26 cellular contexts compared by ENCODE assay signal in the genomic region with DNA sequence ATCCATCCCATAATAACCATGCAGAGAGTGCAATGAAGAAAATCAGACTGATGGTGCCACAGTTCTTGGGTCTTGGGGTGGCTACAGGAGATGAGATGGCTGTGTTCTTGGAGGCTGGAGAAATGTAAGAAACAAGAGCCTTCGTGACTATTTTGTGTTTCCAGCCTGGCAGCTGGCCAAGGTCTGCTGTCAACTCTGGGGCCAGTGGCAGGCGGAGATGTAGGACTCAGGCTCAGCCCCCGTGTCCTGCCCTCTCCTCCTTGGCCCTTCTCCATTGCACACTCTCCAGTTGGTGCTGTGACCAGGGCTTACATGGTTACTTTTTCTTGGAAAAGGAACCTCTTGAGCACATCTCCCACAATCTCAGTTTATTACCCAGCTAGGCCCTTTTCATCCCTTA.
"Had no signal": no experiment of that assay in that cellular context is flagged by ENCODE, and none has a peak within 500 bp of the region (broad histone marks: within the 10 kb centered on the region; RNA-seq: fewer than 3 reads in every experiment).

No MANE protein-coding gene starts in this region.

- H3K27me3 Mint-ChIP-seq: activated naive CD8-positive, alpha-beta T cell treated with anti-CD3 and anti-CD28 coated beads, Interleukin-2, amount 10 ng/mL, durations not matched to agents 7 days and 5 days had no signal

- H3K4me1 Mint-ChIP-seq: activated naive CD8-positive, alpha-beta T cell treated with anti-CD3 and anti-CD28 coated beads, Interleukin-2, amount 10 ng/mL, durations not matched to agents 7 days and 5 days had no signal

- H3K36me3 ChIP-seq: adrenal gland, breast epithelium, SJCRH30 had no signal

- H3K4me3 ChIP-seq: adrenal gland, breast epithelium, K562, SJCRH30 had no signal

- H3K27me3 ChIP-seq: adrenal gland, breast epithelium, SJCRH30 had no signal

- ATAC-seq: activated CD4-positive, CD25-positive, alpha-beta regulatory T cell treated with anti-CD3 and anti-CD28 coated beads, Interleukin-2, amount 50 U/mL, for 24 hours; activated CD8-positive, alpha-beta T cell treated with anti-CD3 and anti-CD28 coated beads for 36 hours; K562; Panc1; SK-N-SH treated with all-trans-retinoic acid at 6 μM for 48 hours had no signal

- DNase-seq: activated CD4-positive, alpha-beta T cell treated with anti-CD3 and anti-CD28 coated beads for 4 hours; activated CD8-positive, alpha-beta memory T cell treated with anti-CD3 and anti-CD28 coated beads, Interleukin-2, amount 50 U/mL, for 48 hours; activated CD8-positive, alpha-beta T cell treated with anti-CD3 and anti-CD28 coated beads for 36 hours; activated naive CD4-positive, alpha-beta T cell treated with anti-CD3 and anti-CD28 coated beads, Interleukin-2, amount 50 U/mL, for 16 hours; activated naive CD8-positive, alpha-beta T cell treated with anti-CD3 and anti-CD28 coated beads, Interleukin-2, amount 10 ng/mL, durations not matched to agents 7 days and 5 days; activated T-cell treated with anti-CD3 and anti-CD28 coated beads, Interleukin-2, amount 50 U/mL, for 1 hour; adrenal gland; anterior cingulate cortex; central memory CD4-positive, alpha-beta T cell; Karpas-422; NCI-H1092; NCI-H1417; NCI-H1930; NCI-H2107; NCI-H2227 treated with DMSO at 0.1 percent for 48 hours; NCI-H526; Right ventricle myocardium superior; RPMI8226; SW 1271 had no signal

- H3K27ac Mint-ChIP-seq: activated CD8-positive, alpha-beta T cell treated with anti-CD3 and anti-CD28 coated beads for 36 hours; activated naive CD8-positive, alpha-beta T cell treated with anti-CD3 and anti-CD28 coated beads, Interleukin-2, amount 10 ng/mL, durations not matched to agents 7 days and 5 days; T-helper 1 cell treated with Interleukin-12 subunit alpha and Interleukin-12 subunit beta and Interleukin-4 antibody, amounts not matched to agents 30 μg/mL and 1 μg/mL, for 36 hours had no signal

- H3K27ac ChIP-seq: adrenal gland, breast epithelium, SJCRH30 had no signal

- H3K36me3 Mint-ChIP-seq: activated naive CD8-positive, alpha-beta T cell treated with anti-CD3 and anti-CD28 coated beads, Interleukin-2, amount 10 ng/mL, durations not matched to agents 7 days and 5 days had no signal

- H3K9me3 ChIP-seq: adrenal gland, breast epithelium, SJCRH30 had no signal

- H3K4me3 Mint-ChIP-seq: activated CD8-positive, alpha-beta T cell treated with anti-CD3 and anti-CD28 coated beads for 36 hours; activated naive CD8-positive, alpha-beta T cell treated with anti-CD3 and anti-CD28 coated beads, Interleukin-2, amount 10 ng/mL, durations not matched to agents 7 days and 5 days; T-helper 1 cell treated with Interleukin-12 subunit alpha and Interleukin-12 subunit beta and Interleukin-4 antibody, amounts not matched to agents 30 μg/mL and 1 μg/mL, for 36 hours had no signal

- H3K4me1 ChIP-seq: adrenal gland, breast epithelium, SJCRH30 had no signal

- H3K9me3 Mint-ChIP-seq: activated CD8-positive, alpha-beta T cell treated with anti-CD3 and anti-CD28 coated beads for 36 hours; activated naive CD8-positive, alpha-beta T cell treated with anti-CD3 and anti-CD28 coated beads, Interleukin-2, amount 10 ng/mL, durations not matched to agents 7 days and 5 days; T-helper 1 cell treated with Interleukin-12 subunit alpha and Interleukin-12 subunit beta and Interleukin-4 antibody, amounts not matched to agents 30 μg/mL and 1 μg/mL, for 36 hours had no signal
